Comparison of ENCODE assay signal across 8 cellular contexts in the genomic region with DNA sequence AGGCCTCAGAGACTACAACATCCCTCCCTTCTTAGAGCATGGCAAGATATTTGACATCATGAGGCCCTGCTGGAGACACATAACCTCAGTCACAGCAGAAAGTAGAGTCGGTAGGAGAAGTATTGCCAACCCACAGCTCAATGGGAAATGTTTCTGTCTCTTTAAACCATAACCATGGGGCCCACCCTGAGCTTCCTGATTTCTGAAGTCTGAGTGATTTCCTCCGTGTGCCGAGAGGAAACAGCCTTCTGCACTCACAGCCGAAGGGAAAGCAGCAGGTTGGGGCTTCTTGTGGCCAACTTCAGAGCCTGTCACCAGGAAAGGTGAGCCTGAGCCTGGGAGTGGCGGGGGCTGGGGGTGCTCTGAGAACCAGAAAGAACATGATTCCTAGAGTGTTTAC. TPM values are rescaled to one million over a fixed set of nuclear protein-coding genes. Genes with fewer than 3 reads are reported as not detected.
A peak's percentile ranks its signal among the peaks of the same experiment; 100 is the strongest.
DNase-seq lines count a peak whose midpoint lies in the region; ATAC-seq and TF ChIP-seq lines count a peak whose summit lies in the region.

A gene (plus strand): TSS at position 246 of the 400 bp plus-strand sequence. CDS start 2,435 bp downstream, outside the sequence.

- no peak within 1 kb of the TSS for H4K91ac ChIP-seq in H9 (ENCODE audit: insufficient read length, low read depth, low read length)

- intact Hi-C loops in gastrocnemius medialis (cut with DNase I; ENCODE audit: low total_unique reads) = loop anchor here (5.0 kb wide), 1 partner anchor 84 kb away; a partner anchor contains a TSS

- H3K9ac ChIP-seq in H9 (ENCODE audit: extremely low read depth, insufficient read length, low read length) = no peak within 1 kb of the TSS

- H3K23me2 ChIP-seq in H9 (ENCODE audit: insufficient read length, low read depth, low read length, poor library complexity, severe bottlenecking) = no peaks in the 10 kb centered on the region

- no peaks in the 10 kb centered on the region for H3K79me1 ChIP-seq in H9 (ENCODE audit: insufficient read depth, low read depth, low read length, poor library complexity, severe bottlenecking)

- H3K4ac ChIP-seq in H9 (ENCODE audit: low read depth, low read length) = no peak within 1 kb of the TSS

- DNase-seq in T-helper 2 cell = peak in 3 of 5 experiments; percentile 28 to 80 (median 72)
- no peak for DNase-seq in coronary artery (ENCODE audit: low spot score)
- peak in 1 of 2 donors; percentile 26 for DNase-seq in gastrocnemius medialis
- no peak for DNase-seq in DMS 273 treated with DMSO at 0.1 percent for 48 hours (lab: John Stamatoyannopoulos, UW)
- no peak for DNase-seq in brain microvascular endothelial cell
- DNase-seq in NCI-H69 (lab: John Stamatoyannopoulos, UW) = no peak
- DNase-seq in H9 = no peak

- no peak within 1 kb of the TSS for H2BK12ac ChIP-seq in H9 (ENCODE audit: insufficient read length, low read depth, low read length)

- no peaks in the 10 kb centered on the region for H3K4me1 Mint-ChIP-seq in H9

- H2BK15ac ChIP-seq in H9 (ENCODE audit: low read depth, low read length) = no peak within 1 kb of the TSS

- no peaks in the 10 kb centered on the region for H3K36me3 ChIP-seq in gastrocnemius medialis
- no peaks in the 10 kb centered on the region for H3K36me3 ChIP-seq in brain microvascular endothelial cell (replicated peaks)

- H3K9me3 Mint-ChIP-seq in H9 = peaks cover 15 to 32% of the 10 kb centered on the region in 2 experiments

- H4K5ac ChIP-seq in H9 (ENCODE audit: insufficient read length, low read depth, low read length) = no peak within 1 kb of the TSS

- no peaks in the 10 kb centered on the region for H4K20me1 ChIP-seq in H9 (ENCODE audit: control insufficient read depth, insufficient read depth, insufficient read length)

- H3K4me3 Mint-ChIP-seq in H9 = no peak within 1 kb of the TSS

- in situ Hi-C loops in gastrocnemius medialis (cut with MboI; ENCODE audit: low sequenced_read_pairs in 4 of 4) (no loop called here), brain microvascular endothelial cell (cut with HindIII; ENCODE audit: low pct_ligation_motif_present, low sequenced_read_pairs) (no loop called here)

- peak; percentile 27 to 65 for TF ChIP-seq POLR2A in gastrocnemius medialis (IDR thresholded peaks at IDR 0.05)

- H3K9me3 ChIP-seq in gastrocnemius medialis (no peaks in the 10 kb centered on the region), H9 (ENCODE audit: control insufficient read depth, low read depth, low read length) (no peaks in the 10 kb centered on the region)

- H2BK5ac ChIP-seq in H9 (ENCODE audit: insufficient read length, low read length) = no peak within 1 kb of the TSS

- TF ChIP-seq CTCF in coronary artery (IDR thresholded peaks at IDR 0.05) (no peak), gastrocnemius medialis (IDR thresholded peaks at IDR 0.05 in 4 of 5, conservative IDR thresholded peaks at IDR 0.05 in 1 of 5) (no peak), brain microvascular endothelial cell (IDR thresholded peaks at IDR 0.05; ENCODE audit: low read depth, low read length, missing control alignments) (no peak), H9 (conservative IDR thresholded peaks at IDR 0.05) (no peak)

- H3K4me1 ChIP-seq in gastrocnemius medialis = no peaks in the 10 kb centered on the region
- no peaks in the 10 kb centered on the region for H3K4me1 ChIP-seq in H9 (ENCODE audit: insufficient read depth, low read length)

- H3K27ac ChIP-seq in coronary artery (peak within 1 kb of the TSS in 1 of 2 donors; percentile 51), gastrocnemius medialis (peak within 1 kb of the TSS; percentile 67 to 76 (median 72)), brain microvascular endothelial cell (no peak within 1 kb of the TSS), H9 (ENCODE audit: insufficient read length, low read depth, low read length) (no peak within 1 kb of the TSS)

- no peak within 1 kb of the TSS for H2BK120ac ChIP-seq in H9 (ENCODE audit: low read depth, low read length, poor library complexity, severe bottlenecking)

- H3K27me3 Mint-ChIP-seq in H9 (ENCODE audit: low read depth) = peaks cover 91% of the 10 kb centered on the region

- H2AK5ac ChIP-seq in H9 (ENCODE audit: insufficient read length, low read length) = no peak within 1 kb of the TSS

- ATAC-seq in GM19438 (IDR thresholded peaks at IDR 0.05; ENCODE audit: low read depth, unreplicated experiment) = peak; percentile 75
- ATAC-seq in gastrocnemius medialis = peak; percentile 47 to 65

- H3K56ac ChIP-seq in H9 (ENCODE audit: insufficient read length, low read depth, low read length) = no peak within 1 kb of the TSS

- H4K8ac ChIP-seq in H9 (replicated peaks; ENCODE audit: insufficient read length, low read depth, low read length) = no peak within 1 kb of the TSS

- no peak within 1 kb of the TSS for H3K4me2 ChIP-seq in H9 (ENCODE audit: insufficient read depth, insufficient read length, low read length)

- H3T11ph ChIP-seq in H9 (ENCODE audit: low read length) = no peak within 1 kb of the TSS

- H3K27ac Mint-ChIP-seq in H9 = no peak within 1 kb of the TSS

- no peak within 1 kb of the TSS for H2AFZ ChIP-seq in H9 (ENCODE audit: low read length)

- no peak within 1 kb of the TSS for H3K18ac ChIP-seq in H9 (ENCODE audit: insufficient read length, low read depth, low read length)

- H3K27me3 ChIP-seq in gastrocnemius medialis (no peaks in the 10 kb centered on the region), brain microvascular endothelial cell (replicated peaks) (no peaks in the 10 kb centered on the region), H9 (ENCODE audit: insufficient read depth, low read length) (peaks cover 2% of the 10 kb centered on the region; the same call in 1 of the 2 replicates)

- no peak within 1 kb of the TSS for H3K14ac ChIP-seq in H9 (ENCODE audit: insufficient read depth, low read length)

- H2BK20ac ChIP-seq in H9 (ENCODE audit: low read depth, low read length, poor library complexity, severe bottlenecking) = no peak within 1 kb of the TSS

- WGBS in H9 (ENCODE audit: extremely low coverage, insufficient read length, low lambda C conversion rate) = no CpG with 5 or more reads among the region's 5 CpGs

- H3K36me3 Mint-ChIP-seq in H9 (ENCODE audit: insufficient read depth in 1 of 3, low read depth in 3 of 3) = no peaks in the 10 kb centered on the region; a peak in 1 of 7 replicates

- no peak within 1 kb of the TSS for H3K23ac ChIP-seq in H9 (ENCODE audit: insufficient read length, low read depth, low read length)

- peak within 1 kb of the TSS; percentile 53 for H3K4me3 ChIP-seq in coronary artery
- H3K4me3 ChIP-seq in gastrocnemius medialis = peak within 1 kb of the TSS; percentile 34 to 57 (median 49)
- no peak within 1 kb of the TSS for H3K4me3 ChIP-seq in brain microvascular endothelial cell (ENCODE audit: low read depth, low read length)

- H3K79me2 ChIP-seq in H9 (ENCODE audit: insufficient read depth, low read length) = no peaks in the 10 kb centered on the region

RNA-seq across cellular contexts. Expression of the gene that starts here (rescaled TPM):
- total RNA-seq in gastrocnemius medialis = 1 to 10 TPM; 4.1 to 7.8 (median 4.9) TPM
- total RNA-seq in H9 (2021) = not detected in 2 replicates

Comparison
In these comparisons a context has a peak if more than half of its experiments do, and no peak if none do; other contexts are left out.
1. DNase-seq: peak in T-helper 2 cell (3 of 5); none in coronary artery (single experiment), DMS 273 treated with DMSO at 0.1 percent for 48 hours (single experiment), brain microvascular endothelial cell (single experiment), NCI-H69 (single experiment) and H9 (single experiment).
2. H3K27ac ChIP-seq: peak in gastrocnemius medialis (4 of 4); none in brain microvascular endothelial cell (single experiment) and H9 (single experiment).